23 cellular contexts compared by ENCODE assay signal in the genomic region with DNA sequence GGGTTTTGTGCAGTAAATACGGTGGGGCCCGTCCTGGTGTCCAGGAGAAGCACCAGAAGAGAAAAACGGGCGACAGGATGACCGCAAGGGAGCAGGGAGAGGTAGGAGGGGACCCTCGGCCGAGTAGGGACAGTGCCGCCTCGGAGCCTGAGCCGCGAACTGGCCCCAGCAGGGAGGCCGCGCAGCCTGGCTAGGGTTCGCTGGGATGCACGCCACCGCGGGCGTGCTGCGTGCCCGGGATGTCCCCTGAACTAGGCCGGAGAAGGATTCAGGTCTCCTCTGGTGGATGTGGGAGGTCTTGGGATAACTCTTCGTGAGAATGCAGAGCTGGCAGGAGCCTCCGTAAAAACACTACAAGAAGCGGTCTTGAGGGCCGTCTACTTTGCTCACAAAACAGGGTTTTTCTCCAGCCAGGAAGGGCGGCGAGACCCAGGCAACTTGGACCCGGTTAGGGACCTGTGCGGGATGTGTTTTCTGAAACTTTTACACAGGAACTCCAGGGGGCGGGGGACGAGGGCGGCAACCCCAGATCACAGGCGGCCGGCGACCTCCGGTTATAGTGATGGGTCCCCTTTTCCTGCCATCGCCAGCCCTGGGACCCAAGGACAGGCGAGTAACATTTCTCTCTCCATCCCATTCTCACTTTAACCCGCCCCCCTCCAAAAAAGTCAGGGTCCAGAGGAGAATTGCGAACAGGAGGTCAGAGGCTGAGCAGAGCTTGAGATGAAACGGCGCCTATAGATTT. TPM values are rescaled to one million over a fixed set of nuclear protein-coding genes. Genes with fewer than 3 reads are reported as not detected.
A peak's percentile ranks its signal among the peaks of the same experiment; 100 is the strongest.
DNase-seq lines count a peak whose midpoint lies in the region; ATAC-seq, FAIRE-seq and TF ChIP-seq lines count a peak whose summit lies in the region.
"Had no signal": no experiment of that assay in that cellular context is flagged by ENCODE, and none has a peak within 500 bp of the region (broad histone marks: within the 10 kb centered on the region; RNA-seq: fewer than 3 reads in every experiment).

No MANE protein-coding gene starts in this region.

- no peak for TF ChIP-seq RAD21 in GM12878 (IDR thresholded peaks at IDR 0.05; ENCODE audit: insufficient read depth, low read depth, low read length)

- FAIRE-seq in GM12878 (lab: Jason Lieb, UNC): no peak
- FAIRE-seq: bronchial epithelial cell, HTR-8/SVneo had no signal

- TF ChIP-seq POLR2A in GM12878 (IDR thresholded peaks at IDR 0.05; ENCODE audit: low read depth, low read length) (no peak), stomach (IDR thresholded peaks at IDR 0.05) (no peak), gastrocnemius medialis (IDR thresholded peaks at IDR 0.05) (no peak)

- peak overlapping the region; percentile 52 for H3K27ac Mint-ChIP-seq in T-helper 1 cell treated with Interleukin-12 subunit alpha and Interleukin-12 subunit beta and Interleukin-4 antibody, amounts not matched to agents 30 μg/mL and 1 μg/mL, for 36 hours
- H3K27ac Mint-ChIP-seq in nephron: peak overlapping the region in 1 of 3 experiments; percentile 40
- H3K27ac Mint-ChIP-seq in activated CD8-positive, alpha-beta memory T cell treated with anti-CD3 and anti-CD28 coated beads, Interleukin-2, amount 10 ng/mL, durations not matched to agents 7 days and 5 days: no peak overlapping the region
- H3K27ac Mint-ChIP-seq: activated CD4-positive, alpha-beta T cell treated with anti-CD3 and anti-CD28 coated beads for 36 hours; T-helper 17 cell had no signal

- H3K9me3 ChIP-seq in GM12878 (replicated peaks; ENCODE audit: control insufficient read depth, insufficient read depth, low read length) (no peaks in the 10 kb centered on the region; the same call in 2 of the 3 replicates), stomach (no peaks in the 10 kb centered on the region), gastrocnemius medialis (no peaks in the 10 kb centered on the region)
- H3K9me3 ChIP-seq: lower lobe of right lung, transverse colon had no signal

- H2AFZ ChIP-seq in GM12878 (ENCODE audit: control insufficient read depth, low read depth, low read length): no peak overlapping the region

- 0 out of 3 replicates have a peak, but pooled peaks have one; percentile 8 for ATAC-seq in GM12878
- no peak for ATAC-seq in activated CD8-positive, alpha-beta memory T cell treated with anti-CD3 and anti-CD28 coated beads, Interleukin-2, amount 10 ng/mL, durations not matched to agents 7 days and 5 days
- ATAC-seq in gastrocnemius medialis: no peak
- ATAC-seq: activated CD4-positive, alpha-beta T cell treated with anti-CD3 and anti-CD28 coated beads for 36 hours; Panc1; T-helper 17 cell had no signal

- BruUV-seq in GM12878 (replicated peaks; lab: Mats Ljungman, UMichigan): no TSS peak

- intact Hi-C loops in GM12878 (cut with micrococcal nuclease; ENCODE audit: unreplicated experiment): no loop called here
- intact Hi-C loops in stomach (cut with DNase I; ENCODE audit: low total_unique reads): no loop called here
- intact Hi-C loops in gastrocnemius medialis (cut with DNase I; ENCODE audit: low total_unique reads): no loop called here

- TF ChIP-seq EP300 in GM12878 (IDR thresholded peaks at IDR 0.05; ENCODE audit: borderline replicate concordance in 1 of 2, control insufficient read depth in 1 of 2, low read depth in 2 of 2, low read length in 2 of 2) (no peak), stomach (IDR thresholded peaks at IDR 0.05) (no peak)

- no peaks in the 10 kb centered on the region for H3K79me2 ChIP-seq in GM12878 (ENCODE audit: control insufficient read depth, insufficient read depth, low read length)

- RAD21 ChIA-PET in GM12878 (lab: Charles Lee; ENCODE audit: unreplicated experiment): interaction anchor here (0.9 kb wide), 1 partner anchor 39 kb away, joined by 3 read pairs; no protein-coding TSS in a partner anchor

- peaks cover 2% of the 10 kb centered on the region for H3K4me1 Mint-ChIP-seq in T-helper 1 cell treated with Interleukin-12 subunit alpha and Interleukin-12 subunit beta and Interleukin-4 antibody, amounts not matched to agents 30 μg/mL and 1 μg/mL, for 36 hours (ENCODE audit: low read depth)
- peaks cover 34% of the 10 kb centered on the region for H3K4me1 Mint-ChIP-seq in nephron
- H3K4me1 Mint-ChIP-seq in activated CD8-positive, alpha-beta memory T cell treated with anti-CD3 and anti-CD28 coated beads, Interleukin-2, amount 10 ng/mL, durations not matched to agents 7 days and 5 days: no peaks in the 10 kb centered on the region
- H3K4me1 Mint-ChIP-seq: activated CD4-positive, alpha-beta T cell treated with anti-CD3 and anti-CD28 coated beads for 36 hours; T-helper 17 cell had no signal

- SMC1A ChIA-PET in GM12878 (lab: Charles Lee; ENCODE audit: uncharacterized antibody, unreplicated experiment): interaction anchor here (0.8 kb wide), 1 partner anchor 39 kb away, joined by 3 read pairs; no protein-coding TSS in a partner anchor

- no peak overlapping the region for H3K9ac ChIP-seq in GM12878 (ENCODE audit: control insufficient read depth, insufficient read depth, low read length)

- H3K4me1 ChIP-seq in GM12878 (ENCODE audit: control insufficient read depth, insufficient read depth, low read length) (no peaks in the 10 kb centered on the region), stomach (peaks cover 0 to 62% (median 37%) of the 10 kb centered on the region in 4 donors), gastrocnemius medialis (peaks cover 0 to 16% of the 10 kb centered on the region in 2 donors)
- H3K4me1 ChIP-seq: lower lobe of right lung, transverse colon had no signal

- no peak overlapping the region for H3K4me3 Mint-ChIP-seq in T-helper 1 cell treated with Interleukin-12 subunit alpha and Interleukin-12 subunit beta and Interleukin-4 antibody, amounts not matched to agents 30 μg/mL and 1 μg/mL, for 36 hours
- H3K4me3 Mint-ChIP-seq in nephron: peak overlapping the region; percentile 60 to 80 (median 74)
- no peak overlapping the region for H3K4me3 Mint-ChIP-seq in activated CD8-positive, alpha-beta memory T cell treated with anti-CD3 and anti-CD28 coated beads, Interleukin-2, amount 10 ng/mL, durations not matched to agents 7 days and 5 days
- H3K4me3 Mint-ChIP-seq: activated CD4-positive, alpha-beta T cell treated with anti-CD3 and anti-CD28 coated beads for 36 hours; CD4-positive, alpha-beta memory T cell; T-helper 17 cell had no signal

- WGBS in GM12878 (ENCODE audit: insufficient coverage, insufficient replicate concordance, low lambda C conversion rate, missing lambda C conversion rate): 24% methylated on average over 42 of the region's 42 CpGs
- 43 to 77% (median 55%) methylated on average over 39 to 42 of the region's 42 CpGs for WGBS in stomach, 5 donors

- H3K27ac ChIP-seq in GM12878 (ENCODE audit: control insufficient read depth, insufficient read depth) (no peak overlapping the region), stomach (peak overlapping the region in 4 of 5 donors; percentile 37 to 97 (median 82)), gastrocnemius medialis (no peak overlapping the region)
- H3K27ac ChIP-seq: lower lobe of right lung, transverse colon had no signal

- peaks cover 4% of the 10 kb centered on the region for H3K36me3 Mint-ChIP-seq in T-helper 1 cell treated with Interleukin-12 subunit alpha and Interleukin-12 subunit beta and Interleukin-4 antibody, amounts not matched to agents 30 μg/mL and 1 μg/mL, for 36 hours (ENCODE audit: low read depth)
- H3K36me3 Mint-ChIP-seq in nephron (ENCODE audit: low read depth): peaks cover 7% of the 10 kb centered on the region
- peaks cover 2% of the 10 kb centered on the region for H3K36me3 Mint-ChIP-seq in activated CD8-positive, alpha-beta memory T cell treated with anti-CD3 and anti-CD28 coated beads, Interleukin-2, amount 10 ng/mL, durations not matched to agents 7 days and 5 days

- H3K36me3 ChIP-seq in GM12878 (ENCODE audit: control insufficient read depth in 2 of 2, insufficient read depth in 2 of 2, low read length in 1 of 2) (no peaks in the 10 kb centered on the region), stomach (no peaks in the 10 kb centered on the region), gastrocnemius medialis (no peaks in the 10 kb centered on the region)
- H3K36me3 ChIP-seq: lower lobe of right lung, transverse colon had no signal

- no peak overlapping the region for H3K4me2 ChIP-seq in GM12878 (ENCODE audit: control insufficient read depth, insufficient read depth)

- peaks cover 4% of the 10 kb centered on the region for H3K9me3 Mint-ChIP-seq in T-helper 1 cell treated with Interleukin-12 subunit alpha and Interleukin-12 subunit beta and Interleukin-4 antibody, amounts not matched to agents 30 μg/mL and 1 μg/mL, for 36 hours
- no peaks in the 10 kb centered on the region for H3K9me3 Mint-ChIP-seq in nephron
- H3K9me3 Mint-ChIP-seq in activated CD8-positive, alpha-beta memory T cell treated with anti-CD3 and anti-CD28 coated beads, Interleukin-2, amount 10 ng/mL, durations not matched to agents 7 days and 5 days (ENCODE audit: low read depth): no peaks in the 10 kb centered on the region

- no peak overlapping the region for H3K4me3 ChIP-seq in GM12878
- H3K4me3 ChIP-seq in stomach: peak overlapping the region in 2 of 4 donors; percentile 8 to 14
- H3K4me3 ChIP-seq in gastrocnemius medialis: no peak overlapping the region
- H3K4me3 ChIP-seq: lower lobe of right lung, transverse colon had no signal

- POLR2A ChIA-PET in GM12878 (lab: Charles Lee): interaction anchor here (0.6 kb wide), 1 partner anchor 200 kb away, joined by 3 read pairs; no protein-coding TSS in a partner anchor

- H3K27me3 Mint-ChIP-seq in T-helper 1 cell treated with Interleukin-12 subunit alpha and Interleukin-12 subunit beta and Interleukin-4 antibody, amounts not matched to agents 30 μg/mL and 1 μg/mL, for 36 hours (ENCODE audit: low read depth): peaks cover 92% of the 10 kb centered on the region
- peaks cover 100% of the 10 kb centered on the region for H3K27me3 Mint-ChIP-seq in nephron (ENCODE audit: low read depth)
- H3K27me3 Mint-ChIP-seq in activated CD8-positive, alpha-beta memory T cell treated with anti-CD3 and anti-CD28 coated beads, Interleukin-2, amount 10 ng/mL, durations not matched to agents 7 days and 5 days: peaks cover 92% of the 10 kb centered on the region

- H3K27me3 ChIP-seq in GM12878 (replicated peaks in 1 of 2; ENCODE audit: control insufficient read depth in 2 of 2, insufficient read depth in 2 of 2, low read length in 1 of 2): peaks cover 14 to 20% of the 10 kb centered on the region in 2 experiments; a peak in 3 of 4 replicates
- peaks cover 0 to 71% (median 16%) of the 10 kb centered on the region in 3 donors for H3K27me3 ChIP-seq in stomach
- peaks cover 39 to 63% (median 48%) of the 10 kb centered on the region in 3 donors for H3K27me3 ChIP-seq in gastrocnemius medialis

- CTCF ChIA-PET in GM12878 (lab: Yijun Ruan, JAX): interaction anchor here (2.1 kb wide), 1 partner anchor 10 kb away, joined by 4 read pairs; no protein-coding TSS in a partner anchor
- CTCF ChIA-PET in activated CD8-positive, alpha-beta memory T cell treated with anti-CD3 and anti-CD28 coated beads, Interleukin-2, amount 10 ng/mL, durations not matched to agents 7 days and 5 days (lab: Charles Lee): no interaction called here

- no peaks in the 10 kb centered on the region for H4K20me1 ChIP-seq in GM12878 (ENCODE audit: control insufficient read depth, insufficient read depth)

- in situ Hi-C loops in GM12878 (cut with MboI) (no loop called here), gastrocnemius medialis (cut with MboI; ENCODE audit: low sequenced_read_pairs in 4 of 4) (loop anchor here in 3 of 4 donors (25.0 kb wide), 3 partner anchors 221 to 1396 kb away; no protein-coding TSS in a partner anchor)

- DNase-seq in T-helper 1 cell (no peak), GM12878 (ENCODE audit: low read depth, low spot score) (no peak), stomach (no peak), NCI-H774 (lab: John Stamatoyannopoulos, UW) (no peak), gastrocnemius medialis (no peak)
- DNase-seq in activated CD8-positive, alpha-beta memory T cell treated with anti-CD3 and anti-CD28 coated beads, Interleukin-2, amount 10 ng/mL, durations not matched to agents 7 days and 5 days: no peak
- DNase-seq: 8988T; activated CD4-positive, alpha-beta T cell treated with anti-CD3 and anti-CD28 coated beads for 36 hours; activated naive CD4-positive, alpha-beta T cell; activated T-cell treated with anti-CD3 and anti-CD28 coated beads, Interleukin-2, amount 50 U/mL, for 48 hours; CD4-positive, alpha-beta memory T cell; cortex of kidney; lower lobe of right lung; NCI-H1436 treated with DMSO at 0.1 percent for 48 hours; NCI-H510A; nucleus accumbens; T-helper 17 cell; transverse colon had no signal

- TF ChIP-seq CTCF in GM12878 (IDR thresholded peaks at IDR 0.05 in 2 of 3, conservative IDR thresholded peaks at IDR 0.05 in 1 of 3; ENCODE audit: control insufficient read depth in 2 of 3, extremely low read depth in 1 of 3, insufficient read depth in 1 of 3, low read depth in 3 of 3, low read length in 3 of 3): no peak
- TF ChIP-seq CTCF in nephron (IDR thresholded peaks at IDR 0.05; ENCODE audit: unreplicated experiment in 3 of 3): no peak
- TF ChIP-seq CTCF in stomach (IDR thresholded peaks at IDR 0.05): no peak
- no peak for TF ChIP-seq CTCF in gastrocnemius medialis (IDR thresholded peaks at IDR 0.05 in 4 of 5, conservative IDR thresholded peaks at IDR 0.05 in 1 of 5)

RNA-seq across cellular contexts. Expression of gene NR2F2, which starts 35.5 kb away (rescaled TPM):
- total RNA-seq in GM12878 (2013; cell fraction: nucleolus; rRNA removed): 21.4 and 23.4 TPM in 2 replicates
- total RNA-seq in GM12878 (2014; rRNA removed) (0.82 and 1.1 TPM in 2 replicates), GM12878 (2014; rRNA removed; fragmentation: Illumina TruSeq; extraction: Trizol) (1.7 and 1.9 TPM in 2 replicates), GM12878 (2021) (9.4 and 10.1 TPM in 2 replicates), stomach (10 to 100 TPM; 36.8 to 96.2 (median 63.0) TPM), gastrocnemius medialis (10 to 100 TPM in 1 of 4 donors, 1 to 10 TPM in 3; 4.3 to 14.6 (median 9.3) TPM)
- 0.34 TPM for polyA plus RNA-seq in GM12878 (2011; ENCODE audit: low read depth)
- polyA plus RNA-seq in GM12878 (2011; rRNA removed) (8.7 and 10.0 TPM in 2 replicates), GM12878 (2014; fragmentation: Illumina TruSeq; extraction: Trizol) (6.9 TPM in 2 replicates), GM12878 (2014; fragmentation: Nextera tagmentation; extraction: Ambion mirVana) (1 to 10 TPM; 2.3 to 3.2 TPM), GM12878 (2014; rRNA removed) (3.7 and 6.6 TPM in 2 replicates), GM12878 (2016; fragmentation: Nextera tagmentation; extraction: Ambion mirVana) (1 to 10 TPM; 1.8 to 3.1 TPM), stomach (10 to 100 TPM; 30.9 to 47.4 (median 39.7) TPM)
- 13.9 and 14.3 TPM in 2 replicates for polyA plus RNA-seq in GM12878 (2011; cell fraction: cytosol; rRNA removed)
- 14.0 and 17.0 TPM in 2 replicates for polyA plus RNA-seq in GM12878 (2011; cell fraction: nucleus; rRNA removed)
- 2.4 and 2.6 TPM in 2 replicates for polyA plus RNA-seq in GM12878 (2012)
- 7.2 and 11.2 TPM in 2 replicates for polyA minus RNA-seq in GM12878 (2011; rRNA and poly(A)+ RNA removed)
- polyA minus RNA-seq in GM12878 (2011; cell fraction: cytosol; rRNA and poly(A)+ RNA removed): 12.4 and 19.1 TPM in 2 replicates
- 9.9 and 15.4 TPM in 2 replicates for polyA minus RNA-seq in GM12878 (2011; cell fraction: nucleus; rRNA and poly(A)+ RNA removed)
- total RNA-seq in activated CD8-positive, alpha-beta memory T cell treated with anti-CD3 and anti-CD28 coated beads, Interleukin-2, amount 10 ng/mL, durations not matched to agents 7 days and 5 days: not detected
- total RNA-seq: activated CD4-positive, alpha-beta T cell treated with anti-CD3 and anti-CD28 coated beads for 36 hours; CD4-positive, alpha-beta memory T cell; T-helper 17 cell had no signal
- polyA plus RNA-seq: CD4-positive, alpha-beta memory T cell had no signal

Comparison
In these comparisons a context has a peak if more than half of its experiments do, and no peak if none do; other contexts are left out.
1. H3K4me3 Mint-ChIP-seq: peak in nephron (3 of 3); none in T-helper 1 cell treated with Interleukin-12 subunit alpha and Interleukin-12 subunit beta and Interleukin-4 antibody, amounts not matched to agents 30 μg/mL and 1 μg/mL, for 36 hours (single experiment) and activated CD8-positive, alpha-beta memory T cell treated with anti-CD3 and anti-CD28 coated beads, Interleukin-2, amount 10 ng/mL, durations not matched to agents 7 days and 5 days (single experiment).
2. H3K27ac ChIP-seq: peak in stomach (4 of 5); none in GM12878 (single experiment) and gastrocnemius medialis (0 of 4).